ENCODE assay signal across 26 cellular contexts in genomic region chr1:29029652-29030051, GRCh38.
DNase-seq lines count a peak whose midpoint lies in the region; ATAC-seq and TF ChIP-seq lines count a peak whose summit lies in the region.
"Had no signal": no experiment of that assay in that cellular context is flagged by ENCODE, and none has a peak within 500 bp of the region (broad histone marks: within the 10 kb centered on the region; RNA-seq: fewer than 3 reads in every experiment).

No MANE protein-coding gene starts in this region.

- no peaks in the 10 kb centered on the region for H3K9me3 Mint-ChIP-seq in activated T-cell treated with anti-CD3 and anti-CD28 coated beads, Interleukin-2, amount 50 U/mL, for 24 hours
- no peaks in the 10 kb centered on the region for H3K9me3 Mint-ChIP-seq in progenitor cell of endocrine pancreas (ENCODE audit: low read depth)
- H3K9me3 Mint-ChIP-seq in nephron progenitor cell: no peaks in the 10 kb centered on the region
- H3K9me3 Mint-ChIP-seq: activated T-helper 2 cell treated with anti-CD3 and anti-CD28 coated beads, Interferon-gamma antibody, Interleukin-2, Interleukin-4, amounts not matched to agents 10 μg/mL and 5 μg/mL and 100 μg/mL, durations not matched to agents 14 hours and 24 hours and 36 hours; brain; CD14-positive monocyte; GM23338; HFFc6; neural progenitor cell had no signal

- TF ChIP-seq CTCF in WERI-Rb-1 (IDR thresholded peaks at IDR 0.05; ENCODE audit: low read depth, low read length) (no peak), progenitor cell of endocrine pancreas (IDR thresholded peaks at IDR 0.05; ENCODE audit: unreplicated experiment) (no peak), nephron progenitor cell (IDR thresholded peaks at IDR 0.05) (no peak), upper lobe of right lung (IDR thresholded peaks at IDR 0.05) (no peak)

- H3K36me3 ChIP-seq in WERI-Rb-1 (peaks cover 27% of the 10 kb centered on the region), upper lobe of right lung (no peaks in the 10 kb centered on the region)

- H3K9me3 ChIP-seq in WERI-Rb-1 (ENCODE audit: severe bottlenecking) (no peaks in the 10 kb centered on the region), upper lobe of right lung (no peaks in the 10 kb centered on the region)
- H3K9me3 ChIP-seq: heart left ventricle, sigmoid colon had no signal

- H3K36me3 Mint-ChIP-seq in activated T-cell treated with anti-CD3 and anti-CD28 coated beads, Interleukin-2, amount 50 U/mL, for 24 hours (ENCODE audit: low read depth): peaks cover 77% of the 10 kb centered on the region
- H3K36me3 Mint-ChIP-seq in progenitor cell of endocrine pancreas (ENCODE audit: insufficient read depth) (peaks cover 8% of the 10 kb centered on the region), nephron progenitor cell (ENCODE audit: low read depth) (peaks cover 43% of the 10 kb centered on the region)

- peaks cover 3% of the 10 kb centered on the region for H3K4me1 Mint-ChIP-seq in activated T-cell treated with anti-CD3 and anti-CD28 coated beads, Interleukin-2, amount 50 U/mL, for 24 hours (ENCODE audit: low read depth)
- H3K4me1 Mint-ChIP-seq in progenitor cell of endocrine pancreas (ENCODE audit: low read depth): no peaks in the 10 kb centered on the region
- H3K4me1 Mint-ChIP-seq in nephron progenitor cell: no peaks in the 10 kb centered on the region
- H3K4me1 Mint-ChIP-seq: CD14-positive monocyte had no signal

- no peaks in the 10 kb centered on the region for H3K4me1 ChIP-seq in upper lobe of right lung
- H3K4me1 ChIP-seq: sigmoid colon had no signal

- H3K4me3 Mint-ChIP-seq in activated T-cell treated with anti-CD3 and anti-CD28 coated beads, Interleukin-2, amount 50 U/mL, for 24 hours: no peak overlapping the region
- no peak overlapping the region for H3K4me3 Mint-ChIP-seq in progenitor cell of endocrine pancreas (ENCODE audit: low read depth)
- no peak overlapping the region for H3K4me3 Mint-ChIP-seq in nephron progenitor cell
- H3K4me3 Mint-ChIP-seq: CD14-positive monocyte, GM23338, HFFc6, neural progenitor cell had no signal

- ATAC-seq in upper lobe of right lung: no peak
- ATAC-seq: heart left ventricle had no signal

- H3K4me3 ChIP-seq in WERI-Rb-1 (ENCODE audit: low read depth, low read length): no peak overlapping the region
- no peak overlapping the region for H3K4me3 ChIP-seq in upper lobe of right lung
- H3K4me3 ChIP-seq: GM23338, heart left ventricle, neural progenitor cell, sigmoid colon had no signal

- no peaks in the 10 kb centered on the region for H3K27me3 ChIP-seq in WERI-Rb-1 (ENCODE audit: insufficient read depth, low read depth, severe bottlenecking)
- H3K27me3 ChIP-seq in upper lobe of right lung: no peaks in the 10 kb centered on the region
- H3K27me3 ChIP-seq: heart left ventricle, neural progenitor cell, sigmoid colon had no signal

- peak overlapping the region; percentile 38 for H3K27ac Mint-ChIP-seq in activated T-cell treated with anti-CD3 and anti-CD28 coated beads, Interleukin-2, amount 50 U/mL, for 24 hours
- H3K27ac Mint-ChIP-seq in progenitor cell of endocrine pancreas: peak overlapping the region; percentile 20
- no peak overlapping the region for H3K27ac Mint-ChIP-seq in nephron progenitor cell
- H3K27ac Mint-ChIP-seq: activated T-helper 2 cell treated with anti-CD3 and anti-CD28 coated beads, Interferon-gamma antibody, Interleukin-2, Interleukin-4, amounts not matched to agents 10 μg/mL and 5 μg/mL and 100 μg/mL, durations not matched to agents 14 hours and 24 hours and 36 hours; CD14-positive monocyte; GM23338; HFFc6; neural progenitor cell had no signal

- H3K27ac ChIP-seq in WERI-Rb-1 (peak overlapping the region; percentile 19; the same call in 1 of the 2 replicates), upper lobe of right lung (no peak overlapping the region)
- H3K27ac ChIP-seq: heart left ventricle, neural progenitor cell, sigmoid colon had no signal

- intact Hi-C loops in upper lobe of right lung (cut with DNase I): loop anchor here (5.0 kb wide), 1 partner anchor 147 kb away; no protein-coding TSS in a partner anchor

- DNase-seq in activated T-cell treated with anti-CD3 and anti-CD28 coated beads, Interleukin-2, amount 50 U/mL, for 24 hours: no peak
- DNase-seq in activated T-cell treated with anti-CD3 and anti-CD28 coated beads, Interleukin-2, amount 50 U/mL, for 1 hour: no peak
- DNase-seq in NCI-H146 (lab: John Stamatoyannopoulos, UW): peak; percentile 35
- no peak for DNase-seq in WERI-Rb-1
- DNase-seq in progenitor cell of endocrine pancreas (ENCODE audit: low spot score, unreplicated experiment): no peak
- DNase-seq in nephron progenitor cell: no peak
- DNase-seq in stimulated activated CD4-positive, alpha-beta T cell treated with anti-CD3 and anti-CD28 coated beads, Interleukin-4, amount 100 ng/mL, for 1 hour: no peak
- DNase-seq in upper lobe of right lung: no peak
- DNase-seq: activated CD4-positive, alpha-beta T cell treated with anti-CD3 and anti-CD28 coated beads, Interleukin-2, amount 50 U/mL, for 1 hour; activated CD8-positive, alpha-beta memory T cell treated with anti-CD3 and anti-CD28 coated beads, Interleukin-2, amount 50 U/mL, for 4 hours; DMS53; effector CD4-positive, alpha-beta T cell; erythroblast; GF-D8; heart left ventricle; HFFc6; NCI-H187; NCI-H510A; sigmoid colon; stimulated activated CD4-positive, alpha-beta T cell treated with anti-CD3 and anti-CD28 coated beads, Interleukin-15, amount 100 ng/mL, for 24 hours; trophoblast cell had no signal

- H3K27me3 Mint-ChIP-seq in activated T-cell treated with anti-CD3 and anti-CD28 coated beads, Interleukin-2, amount 50 U/mL, for 24 hours: no peaks in the 10 kb centered on the region
- no peaks in the 10 kb centered on the region for H3K27me3 Mint-ChIP-seq in progenitor cell of endocrine pancreas
- H3K27me3 Mint-ChIP-seq in nephron progenitor cell (ENCODE audit: low read depth, poor library complexity): no peaks in the 10 kb centered on the region
